ENCODE assay signal across 30 cellular contexts in the genomic region with DNA sequence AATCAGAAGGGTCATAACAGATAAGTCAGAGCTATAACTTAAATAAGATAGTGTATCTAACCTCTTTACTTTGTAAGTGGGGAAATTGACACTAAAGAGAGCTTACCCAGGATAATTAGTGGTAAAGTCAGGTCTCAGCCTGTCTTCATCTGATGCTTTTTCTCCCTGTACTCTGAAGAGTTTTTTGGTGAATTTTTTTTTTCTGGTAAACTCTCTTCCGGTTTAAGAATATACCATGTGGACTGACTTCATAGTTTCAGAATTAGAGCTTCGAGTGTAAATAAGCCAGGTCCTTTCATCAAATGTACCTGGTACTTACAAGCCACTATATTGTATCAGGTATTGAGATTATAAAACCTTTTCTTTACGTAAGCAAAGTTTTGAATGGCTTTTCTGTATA.
"Had no signal": no experiment of that assay in that cellular context is flagged by ENCODE, and none has a peak within 500 bp of the region (broad histone marks: within the 10 kb centered on the region; RNA-seq: fewer than 3 reads in every experiment).

No MANE protein-coding gene starts in this region.

- H3K4me3 ChIP-seq: ascending aorta, breast epithelium, cardiac muscle cell, coronary artery, dorsolateral prefrontal cortex, esophagus muscularis mucosa, gastrocnemius medialis, heart left ventricle had no signal

- ATAC-seq: activated CD4-positive, CD25-positive, alpha-beta regulatory T cell treated with anti-CD3 and anti-CD28 coated beads, Interleukin-2, amount 50 U/mL, for 24 hours; activated CD8-positive, alpha-beta T cell treated with anti-CD3 and anti-CD28 coated beads for 36 hours; activated naive CD4-positive, alpha-beta T cell treated with anti-CD3 and anti-CD28 coated beads, Interleukin-2, amount 50 U/mL, for 72 hours; foreskin keratinocyte; gastrocnemius medialis; heart left ventricle; T-helper 17 cell had no signal

- H3K27ac ChIP-seq: ascending aorta, breast epithelium, cardiac muscle cell, coronary artery, dorsolateral prefrontal cortex, esophagus muscularis mucosa, foreskin keratinocyte, gastrocnemius medialis, heart left ventricle, WERI-Rb-1 had no signal

- DNase-seq: activated B cell treated with CpG ODN at 0.5 μM for 24 hours; activated CD4-positive, alpha-beta T cell treated with anti-CD3 and anti-CD28 coated beads for 48 hours; activated CD4-positive, alpha-beta T cell treated with anti-CD3 and anti-CD28 coated beads, Interleukin-2, amount 50 U/mL, for 1 hour; activated CD4-positive, alpha-beta T cell treated with anti-CD3 and anti-CD28 coated beads, Interleukin-2, amount 50 U/mL, for 48 hours; activated CD8-positive, alpha-beta memory T cell treated with anti-CD3 and anti-CD28 coated beads for 24 hours; activated CD8-positive, alpha-beta T cell treated with anti-CD3 and anti-CD28 coated beads for 36 hours; activated gamma-delta T cell; activated naive CD4-positive, alpha-beta T cell; activated naive CD4-positive, alpha-beta T cell treated with anti-CD3 and anti-CD28 coated beads, Interleukin-2, amount 10 ng/mL, durations not matched to agents 7 days and 5 days; activated naive CD8-positive, alpha-beta T cell treated with anti-CD3 and anti-CD28 coated beads, Interleukin-2, amount 10 ng/mL, durations not matched to agents 7 days and 5 days; activated T-cell treated with anti-CD3 and anti-CD28 coated beads, Interleukin-2, amount 50 U/mL, for 48 hours; central memory CD4-positive, alpha-beta T cell; cerebellar nuclear complex; dorsolateral prefrontal cortex; effector memory CD4-positive, alpha-beta T cell; endodermal cell; foreskin keratinocyte; gastrocnemius medialis; glutamatergic neuron; heart left ventricle; T-helper 17 cell; T1000; WERI-Rb-1 had no signal

- H3K27me3 ChIP-seq: ascending aorta, breast epithelium, cardiac muscle cell, dorsolateral prefrontal cortex, esophagus muscularis mucosa, foreskin keratinocyte, gastrocnemius medialis, heart left ventricle had no signal

- H3K9me3 ChIP-seq: ascending aorta, breast epithelium, esophagus muscularis mucosa, gastrocnemius medialis, heart left ventricle had no signal

- H3K36me3 ChIP-seq: breast epithelium had no signal
